ENCODE assay signal across 21 cellular contexts in the genomic region with DNA sequence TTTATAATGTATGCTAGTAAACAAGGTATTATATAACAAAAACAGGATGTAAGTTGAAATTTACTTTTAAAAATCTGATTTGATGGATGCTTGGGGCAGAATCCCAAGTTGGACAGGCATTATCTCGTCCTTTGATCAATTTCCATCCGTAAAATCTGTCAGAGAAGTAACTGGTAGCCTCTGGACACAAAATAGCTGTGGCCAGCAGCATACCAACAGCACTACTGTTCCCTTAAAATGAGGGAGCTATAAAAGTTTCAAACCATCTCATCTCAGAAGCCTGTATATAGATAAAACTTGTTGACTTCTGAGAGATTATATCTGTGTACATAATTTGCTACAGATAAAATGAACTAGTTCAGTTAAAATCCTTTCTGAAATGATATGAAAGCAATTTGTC.
"Had no signal": no experiment of that assay in that cellular context is flagged by ENCODE, and none has a peak within 500 bp of the region (broad histone marks: within the 10 kb centered on the region; RNA-seq: fewer than 3 reads in every experiment).

No MANE protein-coding gene starts in this region.

- H3K4me1 Mint-ChIP-seq: activated naive CD8-positive, alpha-beta T cell treated with anti-CD3 and anti-CD28 coated beads, Interleukin-2, amount 10 ng/mL, durations not matched to agents 7 days and 5 days; immature natural killer cell; WTC11 had no signal

- H3K27me3 Mint-ChIP-seq: activated naive CD8-positive, alpha-beta T cell treated with anti-CD3 and anti-CD28 coated beads, Interleukin-2, amount 10 ng/mL, durations not matched to agents 7 days and 5 days; natural killer cell treated with Interleukin-12 subunit alpha and Interleukin-12 subunit beta and Interleukin-15 and Interleukin-18, amount 100 ng/mL, for 72 hours had no signal

- ATAC-seq: activated T-cell treated with anti-CD3 and anti-CD28 coated beads, Interleukin-2, amount 50 U/mL, for 4 hours; left lung; natural killer cell treated with Interleukin-12 subunit alpha and Interleukin-12 subunit beta and Interleukin-15 and Interleukin-18, amount 100 ng/mL, for 72 hours; right cardiac atrium; stimulated activated naive CD8-positive, alpha-beta T cell treated with anti-CD3 and anti-CD28 coated beads, Interleukin-15, Interleukin-2, amounts not matched to agents 100 U/mL and 50 U/mL, for 24 hours; upper lobe of right lung; WTC11 had no signal

- H3K4me3 ChIP-seq: left lung, upper lobe of right lung had no signal

- H3K9me3 Mint-ChIP-seq: activated naive CD8-positive, alpha-beta T cell treated with anti-CD3 and anti-CD28 coated beads, Interleukin-2, amount 10 ng/mL, durations not matched to agents 7 days and 5 days; activated T-cell treated with anti-CD3 and anti-CD28 coated beads, Interleukin-2, amount 50 U/mL, for 4 hours; activated T-helper 2 cell treated with anti-CD3 and anti-CD28 coated beads, Interferon-gamma antibody, Interleukin-2, Interleukin-4, amounts not matched to agents 10 μg/mL and 5 μg/mL and 100 μg/mL, durations not matched to agents 14 hours and 24 hours and 36 hours; immature natural killer cell; natural killer cell treated with Interleukin-12 subunit alpha and Interleukin-12 subunit beta and Interleukin-15 and Interleukin-18, amount 100 ng/mL, for 72 hours had no signal

- DNase-seq: activated CD8-positive, alpha-beta memory T cell treated with anti-CD3 and anti-CD28 coated beads, Interleukin-2, amount 50 U/mL, for 48 hours; activated naive CD4-positive, alpha-beta T cell; activated naive CD8-positive, alpha-beta T cell treated with anti-CD3 and anti-CD28 coated beads, Interleukin-2, amount 10 ng/mL, durations not matched to agents 7 days and 5 days; activated T-cell treated with anti-CD3 and anti-CD28 coated beads, Interleukin-2, amount 50 U/mL, for 4 hours; aorta; central memory CD4-positive, alpha-beta T cell; dermis blood vessel endothelial cell; effector CD8-positive, alpha-beta T cell; erythroblast; foreskin melanocyte; immature natural killer cell; left lung; right cardiac atrium; stimulated activated CD4-positive, alpha-beta T cell treated with anti-CD3 and anti-CD28 coated beads, Interleukin-12 subunit alpha, Interleukin-12 subunit beta, amount 100 ng/mL, for 4 hours; stimulated activated CD4-positive, alpha-beta T cell treated with anti-CD3 and anti-CD28 coated beads, Interleukin-4, amount 100 ng/mL, for 4 hours; stimulated activated naive CD8-positive, alpha-beta T cell treated with anti-CD3 and anti-CD28 coated beads, Interleukin-15, Interleukin-2, amounts not matched to agents 100 U/mL and 50 U/mL, for 24 hours; T-helper 9 cell; upper lobe of right lung had no signal

- H3K27ac Mint-ChIP-seq: activated naive CD8-positive, alpha-beta T cell treated with anti-CD3 and anti-CD28 coated beads, Interleukin-2, amount 10 ng/mL, durations not matched to agents 7 days and 5 days; activated T-helper 2 cell treated with anti-CD3 and anti-CD28 coated beads, Interferon-gamma antibody, Interleukin-2, Interleukin-4, amounts not matched to agents 10 μg/mL and 5 μg/mL and 100 μg/mL, durations not matched to agents 14 hours and 24 hours and 36 hours; immature natural killer cell; natural killer cell treated with Interleukin-12 subunit alpha and Interleukin-12 subunit beta and Interleukin-15 and Interleukin-18, amount 100 ng/mL, for 72 hours; WTC11 had no signal

- H3K4me3 Mint-ChIP-seq: activated naive CD8-positive, alpha-beta T cell treated with anti-CD3 and anti-CD28 coated beads, Interleukin-2, amount 10 ng/mL, durations not matched to agents 7 days and 5 days; activated T-cell treated with anti-CD3 and anti-CD28 coated beads, Interleukin-2, amount 50 U/mL, for 4 hours; immature natural killer cell; natural killer cell treated with Interleukin-12 subunit alpha and Interleukin-12 subunit beta and Interleukin-15 and Interleukin-18, amount 100 ng/mL, for 72 hours; WTC11 had no signal
